In the genomic region with DNA sequence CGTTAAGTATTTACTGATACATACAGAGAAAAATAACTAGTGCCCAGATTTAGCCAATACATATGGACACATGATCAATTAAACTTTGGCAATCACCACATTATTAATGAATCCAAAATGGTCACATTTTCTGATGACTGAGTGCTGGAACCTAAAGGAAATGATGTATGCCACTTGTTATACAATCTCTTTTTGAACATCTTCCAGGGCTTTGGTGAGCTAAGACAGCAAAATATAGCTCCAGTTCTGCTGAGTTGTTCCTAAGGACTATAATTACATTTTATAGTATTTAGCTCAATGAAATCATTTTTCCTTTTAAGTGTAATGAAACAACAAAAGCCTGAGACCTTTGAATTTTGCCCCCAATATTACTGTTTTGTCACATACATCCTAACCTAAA, we compare ENCODE assay signal across 28 cellular contexts.
DNase-seq lines count a peak whose midpoint lies in the region; ATAC-seq, FAIRE-seq and TF ChIP-seq lines count a peak whose summit lies in the region.
"Had no signal": no experiment of that assay in that cellular context is flagged by ENCODE, and none has a peak within 500 bp of the region (broad histone marks: within the 10 kb centered on the region; RNA-seq: fewer than 3 reads in every experiment).

No MANE protein-coding gene starts in this region.

- peaks cover 31% of the 10 kb centered on the region for H3K9me3 Mint-ChIP-seq in mesothelial cell of epicardium
- H3K9me3 Mint-ChIP-seq: CD8-positive, alpha-beta memory T cell had no signal

- H3K4me3 ChIP-seq in ACC112 (ENCODE audit: low read depth, low read length) (no peak overlapping the region), IMR-90 (ENCODE audit: insufficient read depth, low read depth, low read length) (no peak overlapping the region), endothelial cell of umbilical vein (replicated peaks in 1 of 3; ENCODE audit: insufficient read depth in 1 of 3, low read depth in 1 of 3, low read length in 3 of 3) (no peak overlapping the region)
- H3K4me3 ChIP-seq: A549, thyroid gland had no signal

- peaks cover 20% of the 10 kb centered on the region for H3K4me1 ChIP-seq in ACC112 (ENCODE audit: control insufficient read depth, insufficient read depth, low read length, unreplicated experiment)
- H3K4me1 ChIP-seq in IMR-90 (ENCODE audit: control insufficient read depth, insufficient read depth, low read length), result no peaks in the 10 kb centered on the region; the same call in 1 of the 2 replicates
- H3K4me1 ChIP-seq in endothelial cell of umbilical vein (ENCODE audit: control insufficient read depth, extremely low read depth, insufficient read depth, low read length), result peaks cover 10% of the 10 kb centered on the region
- H3K4me1 ChIP-seq: A549, thyroid gland had no signal

- H3K79me1 ChIP-seq in IMR-90 (ENCODE audit: low read depth in 1 of 2, low read length in 2 of 2), result no peaks in the 10 kb centered on the region

- in situ Hi-C loops in IMR-90 (cut with MboI; ENCODE audit: low sequenced_read_pairs), result no loop called here

- H3K27ac ChIP-seq in ACC112 (ENCODE audit: low read depth, low read length) (peak overlapping the region; percentile 43; the same call in 1 of the 2 replicates), IMR-90 (ENCODE audit: insufficient read depth, low read length) (no peak overlapping the region), endothelial cell of umbilical vein (ENCODE audit: insufficient read depth, low read depth, low read length) (no peak overlapping the region)
- H3K27ac ChIP-seq: A549, RWPE1, thyroid gland had no signal

- no peak overlapping the region for H3K4ac ChIP-seq in IMR-90 (ENCODE audit: low read depth, low read length)

- no peak overlapping the region for H3K56ac ChIP-seq in IMR-90 (ENCODE audit: extremely low read depth, insufficient read depth, low read length)

- BruUV-seq in IMR-90 (replicated peaks; lab: Mats Ljungman, UMichigan) (no TSS peak), endothelial cell of umbilical vein (replicated peaks; lab: Mats Ljungman, UMichigan) (no TSS peak)

- no peak for TF ChIP-seq RAD21 in IMR-90 (IDR thresholded peaks at IDR 0.05; ENCODE audit: low read length)

- H2AFZ ChIP-seq in ACC112 (ENCODE audit: low read length, unreplicated experiment), result peak overlapping the region; percentile 81
- no peak overlapping the region for H2AFZ ChIP-seq in IMR-90 (replicated peaks; ENCODE audit: low read length, poor library complexity)
- no peak overlapping the region for H2AFZ ChIP-seq in endothelial cell of umbilical vein (ENCODE audit: low read depth, low read length)

- no peak overlapping the region for H4K5ac ChIP-seq in IMR-90 (ENCODE audit: low read depth, low read length)

- H2AK9ac ChIP-seq in IMR-90 (replicated peaks; ENCODE audit: low read depth, low read length, poor library complexity), result no peak overlapping the region

- WGBS in IMR-90 (ENCODE audit: extremely low coverage in 2 of 2, insufficient read length in 1 of 2), 2 experiments, result no CpG with 5 or more reads among the region's 1 CpG

- dilution Hi-C loops in IMR-90 (cut with HindIII; ENCODE audit: low sequenced_read_pairs, unreplicated experiment), result no loop called here
- dilution Hi-C loops in endothelial cell of umbilical vein (cut with MboI; ENCODE audit: extremely low pct_ligation_motif_present, low sequenced_read_pairs), result no loop called here

- ATAC-seq in IMR-90 (ENCODE audit: low read depth), result no peak
- no peak for ATAC-seq in activated CD4-positive, CD25-positive, alpha-beta regulatory T cell treated with anti-CD3 and anti-CD28 coated beads, Interleukin-2, amount 50 U/mL, for 24 hours
- ATAC-seq: A549; stimulated activated naive CD8-positive, alpha-beta T cell treated with anti-CD3 and anti-CD28 coated beads, Interleukin-15, amount 100 ng/mL, for 72 hours had no signal

- no peak overlapping the region for H2BK5ac ChIP-seq in IMR-90 (ENCODE audit: low read depth, low read length, poor library complexity, severe bottlenecking)

- peaks cover 19% of the 10 kb centered on the region for H3K4me1 Mint-ChIP-seq in mesothelial cell of epicardium

- no peaks in the 10 kb centered on the region for H3K79me2 ChIP-seq in ACC112 (ENCODE audit: control insufficient read depth, insufficient read depth, low read length, unreplicated experiment)
- no peaks in the 10 kb centered on the region for H3K79me2 ChIP-seq in endothelial cell of umbilical vein (ENCODE audit: control insufficient read depth, insufficient read depth, low read length)

- no peak overlapping the region for H2BK20ac ChIP-seq in IMR-90 (ENCODE audit: low read depth, low read length)

- H3K4me3 Mint-ChIP-seq in mesothelial cell of epicardium, result no peak overlapping the region
- H3K4me3 Mint-ChIP-seq: activated naive CD8-positive, alpha-beta T cell treated with anti-CD3 and anti-CD28 coated beads, Interleukin-2, amount 10 ng/mL, durations not matched to agents 7 days and 5 days; B cell; CD8-positive, alpha-beta memory T cell; stimulated activated naive CD8-positive, alpha-beta T cell treated with anti-CD3 and anti-CD28 coated beads, Interleukin-15, amount 100 ng/mL, for 72 hours had no signal

- TF ChIP-seq CTCF in IMR-90 (conservative IDR thresholded peaks at IDR 0.05; ENCODE audit: low read depth, low read length) (no peak), endothelial cell of umbilical vein (IDR thresholded peaks at IDR 0.05; ENCODE audit: extremely low read depth in 1 of 2, insufficient read depth in 1 of 2, low read depth in 1 of 2, low read length in 2 of 2) (no peak), mesothelial cell of epicardium (IDR thresholded peaks at IDR 0.05; ENCODE audit: unreplicated experiment) (no peak)

- H3K36me3 Mint-ChIP-seq in mesothelial cell of epicardium, result peaks cover 13% of the 10 kb centered on the region

- H2BK15ac ChIP-seq in IMR-90 (ENCODE audit: low read depth, low read length), result no peak overlapping the region

- DNase-seq in IMR-90 (peak; percentile 51), endothelial cell of umbilical vein (ENCODE audit: low read depth, low spot score) (peak; percentile 48), mesothelial cell of epicardium (ENCODE audit: low spot score in 2 of 2, unreplicated experiment in 2 of 2) (no peak), SIG-M5 treated with dmso at 0.1 percent for 504 hours (lab: John Stamatoyannopoulos, UW; ENCODE audit: unreplicated experiment) (no peak), activated gamma-delta T cell (lab: John Stamatoyannopoulos, UW) (no peak), posterior vena cava (ENCODE audit: low spot score) (no peak)
- DNase-seq: activated CD4-positive, alpha-beta T cell treated with anti-CD3 and anti-CD28 coated beads for 4 hours; activated CD8-positive, alpha-beta memory T cell treated with anti-CD3 and anti-CD28 coated beads for 24 hours; activated effector memory CD4-positive, alpha-beta T cell treated with Interleukin-2 at 50 U/mL for 16 hours; activated naive CD8-positive, alpha-beta T cell treated with anti-CD3 and anti-CD28 coated beads, Interleukin-2, amount 10 ng/mL, durations not matched to agents 7 days and 5 days; CD8-positive, alpha-beta memory T cell; central memory CD4-positive, alpha-beta T cell; dermis blood vessel endothelial cell; H7; head of caudate nucleus; NCI-H1436; NCI-H2081 treated with DMSO at 0.1 percent for 48 hours; NCI-H748 treated with DMSO at 0.1 percent for 48 hours; stimulated activated CD8-positive, alpha-beta memory T cell treated with anti-CD3 and anti-CD28 coated beads, Interleukin-4, amount 100 ng/mL, for 48 hours; stimulated activated naive CD8-positive, alpha-beta T cell treated with anti-CD3 and anti-CD28 coated beads, Interleukin-15, amount 100 ng/mL, for 72 hours; T-helper 2 cell; thyroid gland had no signal

- H3K4me2 ChIP-seq in IMR-90 (ENCODE audit: low read depth, low read length) (no peak overlapping the region), endothelial cell of umbilical vein (ENCODE audit: insufficient read depth, low read length) (no peak overlapping the region)
- H3K4me2 ChIP-seq: A549 had no signal

- no peak for TF ChIP-seq POLR2A in IMR-90 (IDR thresholded peaks at IDR 0.05; ENCODE audit: low read depth, low read length)
- TF ChIP-seq POLR2A in endothelial cell of umbilical vein (IDR thresholded peaks at IDR 0.05; ENCODE audit: low read depth, low read length), result no peak

- H2AK5ac ChIP-seq in IMR-90 (ENCODE audit: low read depth, low read length), result no peak overlapping the region

- peak overlapping the region; percentile 66 for H3K27ac Mint-ChIP-seq in mesothelial cell of epicardium
- H3K27ac Mint-ChIP-seq: activated naive CD8-positive, alpha-beta T cell treated with anti-CD3 and anti-CD28 coated beads, Interleukin-2, amount 10 ng/mL, durations not matched to agents 7 days and 5 days; B cell; CD8-positive, alpha-beta memory T cell; stimulated activated naive CD8-positive, alpha-beta T cell treated with anti-CD3 and anti-CD28 coated beads, Interleukin-15, amount 100 ng/mL, for 72 hours had no signal

- peaks cover 5% of the 10 kb centered on the region; the same call in 1 of the 2 replicates for H3K9me3 ChIP-seq in IMR-90 (ENCODE audit: control insufficient read depth, insufficient read depth, low read length)
- no peaks in the 10 kb centered on the region for H3K9me3 ChIP-seq in endothelial cell of umbilical vein (replicated peaks; ENCODE audit: control insufficient read depth, insufficient read depth, low read length)
- H3K9me3 ChIP-seq: thyroid gland had no signal

- no peak overlapping the region for H3K18ac ChIP-seq in IMR-90 (ENCODE audit: low read depth, low read length)

- no peak overlapping the region for H3K23ac ChIP-seq in IMR-90 (ENCODE audit: low read depth, low read length)

- no peaks in the 10 kb centered on the region for H3K27me3 Mint-ChIP-seq in mesothelial cell of epicardium (ENCODE audit: low read depth)
- H3K27me3 Mint-ChIP-seq: activated naive CD8-positive, alpha-beta T cell treated with anti-CD3 and anti-CD28 coated beads, Interleukin-2, amount 10 ng/mL, durations not matched to agents 7 days and 5 days; B cell had no signal

- 0 out of 2 replicates have a peak, but pooled peaks cover 6% of the 10 kb centered on the region for H3K36me3 ChIP-seq in ACC112 (ENCODE audit: insufficient read depth, low read length)
- no peaks in the 10 kb centered on the region for H3K36me3 ChIP-seq in IMR-90 (ENCODE audit: control insufficient read depth, insufficient read depth, low read length)
- H3K36me3 ChIP-seq in endothelial cell of umbilical vein (ENCODE audit: control insufficient read depth in 2 of 2, extremely low read depth in 1 of 2, insufficient read depth in 2 of 2, low read length in 2 of 2), result no peaks in the 10 kb centered on the region
- H3K36me3 ChIP-seq: thyroid gland had no signal

- CTCF ChIA-PET in IMR-90 (lab: Yijun Ruan, JAX) (no interaction called here), endothelial cell of umbilical vein (lab: Charles Lee) (interaction anchor here (1.4 to 1.5 kb wide), 2 partner anchors 13 to 22 kb away, joined by 3 to 4 read pairs; no protein-coding TSS in a partner anchor)

- POLR2A ChIA-PET in IMR-90 (lab: Charles Lee; ENCODE audit: unreplicated experiment) (no interaction called here), endothelial cell of umbilical vein (lab: Charles Lee) (no interaction called here)

- H3K9ac ChIP-seq in IMR-90 (ENCODE audit: low read depth, low read length) (no peak overlapping the region), endothelial cell of umbilical vein (replicated peaks; ENCODE audit: extremely low read depth, insufficient read depth, low read length) (no peak overlapping the region)

- H3K14ac ChIP-seq in IMR-90 (replicated peaks; ENCODE audit: low read depth, low read length), result no peak overlapping the region

- no peak overlapping the region for H4K8ac ChIP-seq in IMR-90 (ENCODE audit: low read depth in 2 of 2, low read length in 2 of 2)

- intact Hi-C loops in IMR-90 (cut with micrococcal nuclease), result no loop called here
- intact Hi-C loops in endothelial cell of umbilical vein (cut with micrococcal nuclease), result no loop called here
- intact Hi-C loops in posterior vena cava (cut with DNase I), result loop anchor here in 1 of 2 donors (5.0 kb wide), 1 partner anchor 1540 kb away; no protein-coding TSS in a partner anchor

- H3K9me1 ChIP-seq in IMR-90 (ENCODE audit: insufficient read depth, low read length) (no peaks in the 10 kb centered on the region), endothelial cell of umbilical vein (replicated peaks; ENCODE audit: control insufficient read depth, extremely low read depth, insufficient read depth, low read length) (no peaks in the 10 kb centered on the region)

- no peak overlapping the region for H4K91ac ChIP-seq in IMR-90 (ENCODE audit: insufficient read depth, low read depth, low read length)

- H4K20me1 ChIP-seq in IMR-90 (ENCODE audit: insufficient read depth, low read length) (no peaks in the 10 kb centered on the region), endothelial cell of umbilical vein (replicated peaks; ENCODE audit: control insufficient read depth, extremely low read depth, insufficient read depth, low read length) (no peaks in the 10 kb centered on the region)

- H3K27me3 ChIP-seq in ACC112 (ENCODE audit: insufficient read depth, low read length), result no peaks in the 10 kb centered on the region
- H3K27me3 ChIP-seq in IMR-90 (ENCODE audit: control insufficient read depth, insufficient read depth, low read length), result no peaks in the 10 kb centered on the region
- H3K27me3 ChIP-seq in endothelial cell of umbilical vein (ENCODE audit: control insufficient read depth in 2 of 2, insufficient read depth in 2 of 2, low read length in 2 of 2), result no peaks in the 10 kb centered on the region
- H3K27me3 ChIP-seq: thyroid gland had no signal

- FAIRE-seq in endothelial cell of umbilical vein (lab: Jason Lieb, UNC), result no peak
- FAIRE-seq: A549, endometrium had no signal

- no peak overlapping the region for H2BK120ac ChIP-seq in IMR-90 (ENCODE audit: low read depth, low read length)

Comparison
In these comparisons a context has a peak if more than half of its experiments do, and no peak if none do; other contexts are left out.
1. DNase-seq: peak in IMR-90 (single experiment) and endothelial cell of umbilical vein (single experiment); none in mesothelial cell of epicardium (0 of 2), SIG-M5 treated with dmso at 0.1 percent for 504 hours (single experiment), activated gamma-delta T cell (single experiment) and posterior vena cava (single experiment).